13 cellular contexts compared by ENCODE assay signal in the genomic region with DNA sequence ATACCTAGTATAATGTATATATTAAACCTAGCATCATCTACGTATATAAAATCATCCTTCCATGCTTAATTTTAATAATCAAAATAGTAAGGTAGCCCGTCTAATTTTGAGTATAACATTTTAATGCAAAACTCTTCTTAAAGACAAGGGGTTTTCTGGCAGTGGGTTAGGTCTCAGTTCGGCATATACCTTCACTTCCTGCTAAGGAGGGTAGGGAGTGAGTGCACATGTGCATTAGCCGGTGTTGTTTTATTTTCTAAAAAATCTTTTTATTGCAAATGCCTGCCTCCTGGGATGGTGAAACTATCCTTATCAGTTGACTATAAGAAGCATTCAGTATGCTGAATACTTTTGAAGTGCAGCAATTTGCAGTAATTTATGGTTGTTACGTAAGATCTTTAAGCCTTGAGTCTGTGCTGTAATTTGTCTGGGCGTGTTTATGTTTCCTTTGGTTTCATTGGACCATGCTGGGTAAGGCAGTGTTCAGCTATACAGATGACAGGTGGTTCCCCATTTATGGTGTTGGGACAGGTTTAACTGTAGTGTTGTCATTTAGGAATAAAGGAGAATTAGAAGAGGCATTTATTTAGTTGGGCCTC. TPM values are rescaled to one million over a fixed set of nuclear protein-coding genes. Genes with fewer than 3 reads are reported as not detected.
DNase-seq lines count a peak whose midpoint lies in the region; ATAC-seq, FAIRE-seq and TF ChIP-seq lines count a peak whose summit lies in the region.
"Had no signal": no experiment of that assay in that cellular context is flagged by ENCODE, and none has a peak within 500 bp of the region (broad histone marks: within the 10 kb centered on the region; RNA-seq: fewer than 3 reads in every experiment).

No MANE protein-coding gene starts in this region.

- no peaks in the 10 kb centered on the region for H3K27me3 ChIP-seq in K562 (ENCODE audit: control insufficient read depth in 2 of 2, insufficient read depth in 2 of 2, low read length in 2 of 2)
- no peaks in the 10 kb centered on the region for H3K27me3 ChIP-seq in naive thymus-derived CD4-positive, alpha-beta T cell (ENCODE audit: control insufficient read depth in 2 of 2, insufficient read depth in 2 of 2, low read length in 2 of 2)
- no peaks in the 10 kb centered on the region for H3K27me3 ChIP-seq in right atrium auricular region
- H3K27me3 ChIP-seq: upper lobe of left lung had no signal

- no peak overlapping the region for H3K4me2 ChIP-seq in K562 (ENCODE audit: insufficient read depth, low read length)

- no peaks in the 10 kb centered on the region for H4K20me1 ChIP-seq in K562 (replicated peaks; ENCODE audit: control insufficient read depth, insufficient read depth, low read length)

- no peak overlapping the region for H2AFZ ChIP-seq in K562 (ENCODE audit: low read depth, low read length)

- no peak overlapping the region for H3K27ac Mint-ChIP-seq in naive thymus-derived CD4-positive, alpha-beta T cell

- FAIRE-seq in K562 (lab: Jason Lieb, UNC): no peak
- FAIRE-seq: frontal cortex, GM18507 had no signal

- in situ Hi-C loops in K562 (cut with MboI): no loop called here

- WGBS in K562 (ENCODE audit: insufficient coverage, low coverage, missing lambda C conversion rate): 0% methylated on average over 6 of the region's 6 CpGs

- TF ChIP-seq RAD21 in K562 (CRISPR knock-in tag; conservative IDR thresholded peaks at IDR 0.05 in 1 of 2, IDR thresholded peaks at IDR 0.05 in 1 of 2): no peak

- TF ChIP-seq EP300 in K562 (IDR thresholded peaks at IDR 0.05; ENCODE audit: low read length): no peak

- H3K27ac ChIP-seq in K562 (ENCODE audit: extremely low read depth, low read depth, low read length) (no peak overlapping the region), right atrium auricular region (no peak overlapping the region)
- no peak overlapping the region for H3K27ac ChIP-seq in naive thymus-derived CD4-positive, alpha-beta T cell (ENCODE audit: low read depth, low read length)
- H3K27ac ChIP-seq: upper lobe of left lung had no signal

- H3K9me3 ChIP-seq in K562 (replicated peaks; ENCODE audit: control insufficient read depth, insufficient read depth, low read depth, low read length): no peaks in the 10 kb centered on the region
- no peaks in the 10 kb centered on the region for H3K9me3 ChIP-seq in naive thymus-derived CD4-positive, alpha-beta T cell (ENCODE audit: control insufficient read depth in 2 of 3, low read length in 3 of 3)
- H3K9me3 ChIP-seq in right atrium auricular region: no peaks in the 10 kb centered on the region
- H3K9me3 ChIP-seq: upper lobe of left lung had no signal

- ATAC-seq in HG03103 (IDR thresholded peaks at IDR 0.05; ENCODE audit: low read depth, unreplicated experiment) (peak; percentile 66), K562 (no peak), HG02840 (IDR thresholded peaks at IDR 0.05; ENCODE audit: low FRiP score, unreplicated experiment) (no peak), HG03045 (IDR thresholded peaks at IDR 0.05; ENCODE audit: unreplicated experiment) (no peak)
- ATAC-seq in naive thymus-derived CD4-positive, alpha-beta T cell: peak; percentile 29

- H3K9ac ChIP-seq in K562 (ENCODE audit: insufficient read depth in 1 of 2, low read depth in 2 of 2, low read length in 2 of 2): no peak overlapping the region

- H3K36me3 Mint-ChIP-seq in naive thymus-derived CD4-positive, alpha-beta T cell: no peaks in the 10 kb centered on the region

- H3K9me1 ChIP-seq in K562 (ENCODE audit: control insufficient read depth, insufficient read depth, low read length): no peaks in the 10 kb centered on the region

- CTCF ChIA-PET in K562 (lab: Yijun Ruan, JAX; ENCODE audit: low intra/inter-chr PET ratio): no interaction called here
- CTCF ChIA-PET in naive thymus-derived CD4-positive, alpha-beta T cell (lab: Charles Lee): no interaction called here

- H3K4me1 ChIP-seq in K562 (replicated peaks in 1 of 2; ENCODE audit: control insufficient read depth in 2 of 2, insufficient read depth in 2 of 2, low read length in 2 of 2): no peaks in the 10 kb centered on the region
- no peaks in the 10 kb centered on the region for H3K4me1 ChIP-seq in naive thymus-derived CD4-positive, alpha-beta T cell (ENCODE audit: control insufficient read depth in 2 of 2, insufficient read depth in 2 of 2, low read length in 2 of 2)
- peaks cover 0 to 11% of the 10 kb centered on the region in 2 donors for H3K4me1 ChIP-seq in right atrium auricular region
- H3K4me1 ChIP-seq: upper lobe of left lung had no signal

- no TSS peak for BruUV-seq in K562 (replicated peaks; lab: Mats Ljungman, UMichigan)

- H3K27me3 Mint-ChIP-seq in naive thymus-derived CD4-positive, alpha-beta T cell: peaks cover 12 to 25% (median 13%) of the 10 kb centered on the region in 5 donors

- no peaks in the 10 kb centered on the region for H3K9me3 Mint-ChIP-seq in naive thymus-derived CD4-positive, alpha-beta T cell

- TF ChIP-seq POLR2A in K562 (conservative IDR thresholded peaks at IDR 0.05): no peak

- intact Hi-C loops in K562 (cut with micrococcal nuclease): no loop called here
- intact Hi-C loops in naive thymus-derived CD4-positive, alpha-beta T cell (cut with micrococcal nuclease): no loop called here

- POLR2A ChIA-PET in K562 (lab: Yijun Ruan, JAX): no interaction called here
- POLR2A ChIA-PET in naive thymus-derived CD4-positive, alpha-beta T cell (lab: Charles Lee): no interaction called here

- H3K4me3 Mint-ChIP-seq in naive thymus-derived CD4-positive, alpha-beta T cell: peak overlapping the region in 4 of 10 donors; percentile 1 to 48 (median 6)

- no peak overlapping the region for H3K4me3 ChIP-seq in K562
- no peak overlapping the region for H3K4me3 ChIP-seq in naive thymus-derived CD4-positive, alpha-beta T cell (ENCODE audit: low read length)
- H3K4me3 ChIP-seq in right atrium auricular region: no peak overlapping the region
- H3K4me3 ChIP-seq: upper lobe of left lung had no signal

- DNase-seq in NCI-H2107 (lab: John Stamatoyannopoulos, UW): peak; percentile 39
- no peak for DNase-seq in K562 (ENCODE audit: extremely low read depth in 1 of 4, low spot score in 3 of 4)
- no peak for DNase-seq in naive thymus-derived CD4-positive, alpha-beta T cell
- no peak for DNase-seq in D341Med (ENCODE audit: low spot score)
- no peak for DNase-seq in right atrium auricular region (ENCODE audit: low spot score)
- DNase-seq: activated CD4-positive, alpha-beta T cell treated with anti-CD3 and anti-CD28 coated beads for 4 hours; Kasumi-1; upper lobe of left lung had no signal

- H3K79me2 ChIP-seq in K562 (ENCODE audit: control insufficient read depth, insufficient read depth, low read length): no peaks in the 10 kb centered on the region

- H3K36me3 ChIP-seq in K562 (ENCODE audit: control insufficient read depth, insufficient read depth, low read length) (no peaks in the 10 kb centered on the region), right atrium auricular region (no peaks in the 10 kb centered on the region)
- no peaks in the 10 kb centered on the region for H3K36me3 ChIP-seq in naive thymus-derived CD4-positive, alpha-beta T cell (ENCODE audit: control insufficient read depth in 2 of 3, insufficient read depth in 3 of 3, low read length in 3 of 3)
- H3K36me3 ChIP-seq: upper lobe of left lung had no signal

- TF ChIP-seq CTCF in K562 (IDR thresholded peaks at IDR 0.05 in 2 of 3, conservative IDR thresholded peaks at IDR 0.05 in 1 of 3; ENCODE audit: insufficient read depth in 2 of 3, low read depth in 1 of 3, low read length in 3 of 3): no peak
- TF ChIP-seq CTCF in right atrium auricular region (IDR thresholded peaks at IDR 0.05): no peak

- H3K4me1 Mint-ChIP-seq in naive thymus-derived CD4-positive, alpha-beta T cell: no peaks in the 10 kb centered on the region

TF ChIP-seq in K562, 482 proteins besides CTCF, POLR2A, EP300 and RAD21 (continues in another document):
- TF ChIP-seq ZNF197 (CRISPR knock-in tag; IDR thresholded peaks at IDR 0.05; ENCODE audit: low read depth): no peak

RNA-seq across cellular contexts. Expression of gene ARHGEF26, which starts 11.7 kb away (rescaled TPM):
- total RNA-seq in K562 (2011; cell fraction: chromatin; rRNA removed; ENCODE audit: low replicate concordance): 0.30 and 0.58 TPM in 2 replicates
- 0.26 and 0.33 TPM in 2 replicates for total RNA-seq in K562 (2011; cell fraction: nucleolus; rRNA removed)
- 0.38 and 0.73 TPM in 2 replicates for total RNA-seq in K562 (2011; cell fraction: nucleoplasm; rRNA removed)
- total RNA-seq in K562 (2014; rRNA removed) (0.12 TPM in 1 of 2 replicates, not detected in the other), K562 (2014; rRNA removed; fragmentation: Illumina TruSeq; extraction: Trizol) (0.07 and 0.13 TPM in 2 replicates), K562 (2015; rRNA removed; fragmentation: Illumina TruSeq; extraction: Trizol) (0.07 and 0.08 TPM in 2 replicates), K562 (2021) (0.11 and 0.34 TPM in 2 replicates), right atrium auricular region (1 to 10 TPM; 6.9 to 8.1 TPM)
- polyA plus RNA-seq in K562 (2011; rRNA removed) (0.04 TPM in 1 of 2 replicates, not detected in the other), K562 (2014; fragmentation: Illumina TruSeq; extraction: Trizol) (0.04 and 0.08 TPM in 2 replicates), K562 (2014; fragmentation: Nextera tagmentation; extraction: Ambion mirVana) (under 1 TPM; 0.01 to 0.04 TPM), K562 (2014; rRNA removed) (0.31 TPM in 1 of 2 replicates, not detected in the other)
- 0.01 and 0.03 TPM in 2 replicates for polyA plus RNA-seq in K562 (2011; cell fraction: cytosol; rRNA removed)
- 0.04 and 0.10 TPM in 2 replicates for polyA plus RNA-seq in K562 (2011; cell fraction: nucleus; rRNA removed)
- polyA plus RNA-seq in K562 (2012): 0.04 and 0.09 TPM in 2 replicates
- polyA minus RNA-seq in K562 (2011; rRNA and poly(A)+ RNA removed): 0.14 TPM in 1 of 2 replicates, not detected in the other
- polyA minus RNA-seq in K562 (2011; cell fraction: cytosol; rRNA and poly(A)+ RNA removed): not detected in 2 replicates
- 0.22 and 0.27 TPM in 2 replicates for polyA minus RNA-seq in K562 (2011; cell fraction: nucleus; rRNA and poly(A)+ RNA removed)
- total RNA-seq in naive thymus-derived CD4-positive, alpha-beta T cell: under 1 TPM in 2 of 5 experiments, not detected in 3; 0.08 to 0.13 TPM
- polyA plus RNA-seq in naive thymus-derived CD4-positive, alpha-beta T cell: under 1 TPM; 0.10 to 0.35 TPM

Comparison
In these comparisons a context has a peak if more than half of its experiments do, and no peak if none do; other contexts are left out.
1. ATAC-seq: peak in HG03103 (single experiment) and naive thymus-derived CD4-positive, alpha-beta T cell (single experiment); none in K562 (single experiment), HG02840 (single experiment) and HG03045 (single experiment).
2. RNA of gene ARHGEF26, which starts 11.7 kb away (total RNA-seq): 6.9 to 8.1 TPM in right atrium auricular region; 0.07 to 0.73 TPM in K562 and 0.08 to 0.13 TPM in naive thymus-derived CD4-positive, alpha-beta T cell; every median in the first group is over 4 times any median in the second.